25 cellular contexts compared by ENCODE assay signal in genomic region chr12:19005257-19005801, GRCh38.
A peak's percentile ranks its signal among the peaks of the same experiment; 100 is the strongest.
DNase-seq lines count a peak whose midpoint lies in the region; ATAC-seq, FAIRE-seq and TF ChIP-seq lines count a peak whose summit lies in the region.
"Had no signal": no experiment of that assay in that cellular context is flagged by ENCODE, and none has a peak within 500 bp of the region (broad histone marks: within the 10 kb centered on the region; RNA-seq: fewer than 3 reads in every experiment).

No MANE protein-coding gene starts in this region.

- TF ChIP-seq POLR2A in H1 (IDR thresholded peaks at IDR 0.05; ENCODE audit: control extremely low read depth in 1 of 2, low read depth in 2 of 2, low read length in 2 of 2) (no peak), suprapubic skin (IDR thresholded peaks at IDR 0.05) (no peak)

- no peaks in the 10 kb centered on the region for H3F3A ChIP-seq in GM23338 (replicated peaks; ENCODE audit: low read depth)

- DNase-seq in GM23338 (ENCODE audit: low spot score) (peak; percentile 26), H1 (ENCODE audit: low read depth in 1 of 2, low spot score in 2 of 2) (no peak), mesendoderm (peak; percentile 25), suprapubic skin (ENCODE audit: low spot score in 2 of 2) (no peak), MV-4-11 (lab: John Stamatoyannopoulos, UW) (no peak)
- no peak for DNase-seq in naive thymus-derived CD8-positive, alpha-beta T cell
- DNase-seq: CD4-positive, alpha-beta T cell; HFFc6; Karpas-422; NCI-H1092 treated with DMSO at 0.1 percent for 48 hours; NCI-H1436; NCI-H187; NCI-H2081 treated with DMSO at 0.1 percent for 48 hours; NCI-H446; NCI-H526; SHP77; T-cell had no signal

- H4K91ac ChIP-seq in H1 (replicated peaks; ENCODE audit: insufficient read length, low read length): peak overlapping the region; percentile 25

- H3K27ac Mint-ChIP-seq in GM23338: peak overlapping the region; percentile 82
- H3K27ac Mint-ChIP-seq in naive thymus-derived CD8-positive, alpha-beta T cell: no peak overlapping the region
- H3K27ac Mint-ChIP-seq: CD4-positive, alpha-beta T cell; HFFc6; T-cell had no signal

- H2BK5ac ChIP-seq in H1 (ENCODE audit: low read depth, low read length) (peak overlapping the region; percentile 69; the same call in 1 of the 2 replicates), mesendoderm (ENCODE audit: low read length) (no peak overlapping the region)

- POLR2A ChIA-PET in HEK293 (lab: Yijun Ruan, JAX): no interaction called here
- POLR2A ChIA-PET in H1 (lab: Charles Lee; ENCODE audit: partially characterized antibody): no interaction called here
- POLR2A ChIA-PET in naive thymus-derived CD8-positive, alpha-beta T cell (lab: Charles Lee): no interaction called here

- H3K79me1 ChIP-seq in H1 (ENCODE audit: low read depth, low read length) (no peaks in the 10 kb centered on the region), mesendoderm (ENCODE audit: low read length) (no peaks in the 10 kb centered on the region)

- TF ChIP-seq EP300 in H1 (IDR thresholded peaks at IDR 0.05; ENCODE audit: borderline replicate concordance in 1 of 2, low read depth in 2 of 2, low read length in 2 of 2) (no peak), suprapubic skin (IDR thresholded peaks at IDR 0.05) (no peak)

- H3K79me2 ChIP-seq in GM23338 (replicated peaks; ENCODE audit: insufficient read depth) (no peaks in the 10 kb centered on the region), H1 (ENCODE audit: control insufficient read depth in 1 of 2, insufficient read depth in 2 of 2, low read length in 2 of 2) (no peaks in the 10 kb centered on the region), mesendoderm (ENCODE audit: control insufficient read depth, insufficient read depth, low read length) (no peaks in the 10 kb centered on the region)

- H2BK20ac ChIP-seq in H1 (ENCODE audit: low read length): peak overlapping the region; percentile 35; the same call in 1 of the 2 replicates

- H3K9me3 ChIP-seq in HEK293 (ENCODE audit: control insufficient read depth, insufficient read depth, low read depth, low read length) (no peaks in the 10 kb centered on the region), H1 (ENCODE audit: insufficient read depth in 2 of 2, low read depth in 1 of 2, low read length in 1 of 2) (no peaks in the 10 kb centered on the region), suprapubic skin (no peaks in the 10 kb centered on the region)
- H3K9me3 ChIP-seq: BLaER1 had no signal

- H3K27me3 ChIP-seq in GM23338 (ENCODE audit: insufficient read depth): no peaks in the 10 kb centered on the region
- H3K27me3 ChIP-seq in H1 (replicated peaks in 1 of 4; ENCODE audit: control insufficient read depth in 3 of 4, extremely low read depth in 1 of 4, insufficient read depth in 3 of 4, low read length in 3 of 4): no peaks in the 10 kb centered on the region
- H3K27me3 ChIP-seq in mesendoderm (ENCODE audit: insufficient read depth, low read length, poor library complexity): no peaks in the 10 kb centered on the region
- no peaks in the 10 kb centered on the region for H3K27me3 ChIP-seq in suprapubic skin
- H3K27me3 ChIP-seq: BLaER1 had no signal

- peak overlapping the region; percentile 91 for H4K5ac ChIP-seq in H1 (ENCODE audit: insufficient read length, low read depth, low read length)
- no peak overlapping the region for H4K5ac ChIP-seq in mesendoderm (ENCODE audit: low read length)

- no peak overlapping the region for H2AK5ac ChIP-seq in H1 (ENCODE audit: low read depth, low read length)
- no peak overlapping the region for H2AK5ac ChIP-seq in mesendoderm (ENCODE audit: low read length)

- ATAC-seq in GM23338 (peak; percentile 19; the same call in 2 of the 3 replicates), GM19397 (IDR thresholded peaks at IDR 0.05; ENCODE audit: unreplicated experiment) (no peak)
- no peak for ATAC-seq in naive thymus-derived CD8-positive, alpha-beta T cell
- ATAC-seq: HepG2, Panc1, T-cell had no signal

- H3K9ac ChIP-seq in H1 (replicated peaks in 1 of 4; ENCODE audit: extremely low read depth in 1 of 4, low read depth in 3 of 4, low read length in 3 of 4) (no peak overlapping the region), mesendoderm (ENCODE audit: low read length) (no peak overlapping the region)
- H3K9ac ChIP-seq: BLaER1 had no signal

- H3K27me3 Mint-ChIP-seq in GM23338 (ENCODE audit: insufficient read depth, low read depth, poor library complexity): no peaks in the 10 kb centered on the region
- H3K27me3 Mint-ChIP-seq in naive thymus-derived CD8-positive, alpha-beta T cell: peaks cover 0 to 5% (median 0%) of the 10 kb centered on the region in 5 donors
- H3K27me3 Mint-ChIP-seq: CD4-positive, alpha-beta T cell; T-cell had no signal

- H3K9me2 ChIP-seq in GM23338 (ENCODE audit: insufficient read depth): no peaks in the 10 kb centered on the region

- H3K36me3 ChIP-seq in GM23338 (ENCODE audit: insufficient read depth) (no peaks in the 10 kb centered on the region), HEK293 (ENCODE audit: control insufficient read depth in 2 of 2, insufficient read depth in 1 of 2, low read length in 2 of 2) (no peaks in the 10 kb centered on the region), H1 (ENCODE audit: control insufficient read depth in 2 of 4, insufficient read depth in 4 of 4, low read length in 3 of 4) (no peaks in the 10 kb centered on the region), mesendoderm (ENCODE audit: control insufficient read depth, insufficient read depth, low read length) (no peaks in the 10 kb centered on the region), suprapubic skin (no peaks in the 10 kb centered on the region)
- H3K36me3 ChIP-seq: BLaER1 had no signal

- H3K27ac ChIP-seq in GM23338 (ENCODE audit: low read depth): peak overlapping the region; percentile 94
- H3K27ac ChIP-seq in HEK293 (ENCODE audit: extremely low read depth, low read depth, low read length): no peak overlapping the region
- no peak overlapping the region for H3K27ac ChIP-seq in H1 (ENCODE audit: low read depth, low read length)
- no peak overlapping the region for H3K27ac ChIP-seq in mesendoderm (ENCODE audit: low read depth, low read length)
- H3K27ac ChIP-seq in suprapubic skin: no peak overlapping the region
- H3K27ac ChIP-seq: BLaER1, RWPE1 had no signal

- 0 out of 2 replicates have a peak overlapping the region, but pooled peaks have one; percentile 5 for H2BK12ac ChIP-seq in H1 (ENCODE audit: low read depth, low read length)

- peak overlapping the region; percentile 8 for H3K4me2 ChIP-seq in GM23338
- no peak overlapping the region for H3K4me2 ChIP-seq in H1 (ENCODE audit: insufficient read depth in 1 of 2, low read depth in 2 of 2, low read length in 2 of 2)
- no peak overlapping the region for H3K4me2 ChIP-seq in mesendoderm (ENCODE audit: low read length)
- H3K4me2 ChIP-seq: BLaER1 had no signal

- H3K36me3 Mint-ChIP-seq in GM23338 (ENCODE audit: low read depth): no peaks in the 10 kb centered on the region
- no peaks in the 10 kb centered on the region for H3K36me3 Mint-ChIP-seq in naive thymus-derived CD8-positive, alpha-beta T cell
- H3K36me3 Mint-ChIP-seq: T-cell had no signal

- FAIRE-seq in H1 (lab: Jason Lieb, UNC): no peak
- FAIRE-seq: A204.1, D721Med, HepG2 had no signal

- TF ChIP-seq CTCF in GM23338 (conservative IDR thresholded peaks at IDR 0.05; ENCODE audit: low read depth in 2 of 2): no peak
- no peak for TF ChIP-seq CTCF in HEK293 (tag by site-specific recombination; IDR thresholded peaks at IDR 0.05)
- TF ChIP-seq CTCF in H1 (IDR thresholded peaks at IDR 0.05; ENCODE audit: control extremely low read depth in 1 of 3, insufficient read depth in 1 of 3, low read depth in 1 of 3, low read length in 3 of 3): no peak
- no peak for TF ChIP-seq CTCF in suprapubic skin (IDR thresholded peaks at IDR 0.05)

- H3K4me1 Mint-ChIP-seq in GM23338: peaks cover 42% of the 10 kb centered on the region
- no peaks in the 10 kb centered on the region for H3K4me1 Mint-ChIP-seq in naive thymus-derived CD8-positive, alpha-beta T cell
- H3K4me1 Mint-ChIP-seq: T-cell had no signal

- no peak overlapping the region for H3K4ac ChIP-seq in H1 (replicated peaks; ENCODE audit: insufficient read length, low read depth, low read length)
- no peak overlapping the region for H3K4ac ChIP-seq in mesendoderm (ENCODE audit: low read depth, low read length)

- CTCF ChIA-PET in HEK293 (lab: Yijun Ruan, JAX): no interaction called here
- CTCF ChIA-PET in H1 (lab: Charles Lee; ENCODE audit: partially characterized antibody): interaction anchor here (0.5 kb wide), 1 partner anchor 53 kb away, joined by 4 read pairs; no protein-coding TSS in a partner anchor

- no peak overlapping the region for H3K23ac ChIP-seq in H1 (ENCODE audit: insufficient read length)
- no peak overlapping the region for H3K23ac ChIP-seq in mesendoderm (ENCODE audit: low read length)

- no peak overlapping the region for H3K14ac ChIP-seq in H1 (ENCODE audit: insufficient read length)

- no peaks in the 10 kb centered on the region for H4K20me1 ChIP-seq in GM23338 (replicated peaks; ENCODE audit: insufficient read depth)
- no peaks in the 10 kb centered on the region for H4K20me1 ChIP-seq in H1 (replicated peaks in 1 of 2; ENCODE audit: control insufficient read depth in 1 of 2, insufficient read depth in 2 of 2, low read length in 2 of 2)
- H4K20me1 ChIP-seq: BLaER1 had no signal

- no peak overlapping the region; the same call in 1 of the 2 replicates for H2AFZ ChIP-seq in GM23338
- peak overlapping the region; percentile 6; the same call in 1 of the 2 replicates for H2AFZ ChIP-seq in H1 (ENCODE audit: low read length)

- H3K56ac ChIP-seq in H1 (replicated peaks; ENCODE audit: insufficient read length, low read depth, low read length) (no peak overlapping the region), mesendoderm (ENCODE audit: low read length) (no peak overlapping the region)

- no peaks in the 10 kb centered on the region for H3K9me3 Mint-ChIP-seq in GM23338
- peaks cover 0 to 3% (median 0%) of the 10 kb centered on the region in 9 donors for H3K9me3 Mint-ChIP-seq in naive thymus-derived CD8-positive, alpha-beta T cell
- H3K9me3 Mint-ChIP-seq: CD4-positive, alpha-beta T cell; HFFc6; T-cell had no signal

- H3K4me3 Mint-ChIP-seq in GM23338: no peak overlapping the region
- H3K4me3 Mint-ChIP-seq in naive thymus-derived CD8-positive, alpha-beta T cell: no peak overlapping the region
- H3K4me3 Mint-ChIP-seq: CD4-positive, alpha-beta T cell; HFFc6; T-cell had no signal

- H3K23me2 ChIP-seq in H1 (ENCODE audit: low read depth, low read length): no peaks in the 10 kb centered on the region

- H3K4me1 ChIP-seq in GM23338 (ENCODE audit: insufficient read depth) (peaks cover 58% of the 10 kb centered on the region), HEK293 (ENCODE audit: control insufficient read depth, insufficient read depth, low read length) (no peaks in the 10 kb centered on the region), H1 (replicated peaks in 1 of 4; ENCODE audit: control insufficient read depth in 3 of 4, insufficient read depth in 4 of 4, low read length in 3 of 4) (peaks cover 5 to 33% (median 20%) of the 10 kb centered on the region in 4 experiments; a peak in 6 of 7 replicates), mesendoderm (ENCODE audit: control insufficient read depth, low read depth, low read length) (peaks cover 17% of the 10 kb centered on the region), suprapubic skin (no peaks in the 10 kb centered on the region)
- H3K4me1 ChIP-seq: BLaER1 had no signal

- H3K4me3 ChIP-seq in GM23338 (no peak overlapping the region), HEK293 (ENCODE audit: low read depth, low read length) (no peak overlapping the region), H1 (ENCODE audit: extremely low read depth in 1 of 4, insufficient read depth in 2 of 4, low read depth in 3 of 4, low read length in 4 of 4) (no peak overlapping the region), mesendoderm (ENCODE audit: low read length) (no peak overlapping the region), suprapubic skin (no peak overlapping the region)
- H3K4me3 ChIP-seq: BLaER1 had no signal

- 74% methylated on average over 4 of the region's 4 CpGs; no CpG with 5 or more reads in 1 of the 2 experiments for WGBS in H1 (ENCODE audit: extremely low coverage in 1 of 2, insufficient coverage in 1 of 2, insufficient read length in 1 of 2, insufficient replicate concordance in 2 of 2, low coverage in 1 of 2, low lambda C conversion rate in 2 of 2, missing lambda C conversion rate in 1 of 2), 2 experiments
- WGBS in mesendoderm (ENCODE audit: extremely low coverage, insufficient coverage, low lambda C conversion rate): no CpG with 5 or more reads among the region's 4 CpGs
- WGBS in suprapubic skin: 80% methylated on average over 4 of the region's 4 CpGs

- H2BK15ac ChIP-seq in H1 (ENCODE audit: low read length) (no peak overlapping the region), mesendoderm (replicated peaks; ENCODE audit: low read depth) (no peak overlapping the region)

- H3K18ac ChIP-seq in H1 (ENCODE audit: extremely low read depth, low read length) (peak overlapping the region; percentile 60), mesendoderm (ENCODE audit: low read length) (no peak overlapping the region)

- H4K8ac ChIP-seq in H1 (ENCODE audit: extremely low read depth, insufficient read depth, low read length) (no peak overlapping the region), mesendoderm (ENCODE audit: low read depth, low read length) (no peak overlapping the region)

- TF ChIP-seq RAD21 in H1 (IDR thresholded peaks at IDR 0.05 in 1 of 2, conservative IDR thresholded peaks at IDR 0.05 in 1 of 2; ENCODE audit: low read depth in 2 of 2, low read length in 2 of 2): no peak

- peak overlapping the region; percentile 47 for H2BK120ac ChIP-seq in H1 (replicated peaks; ENCODE audit: low read depth, low read length)
- H2BK120ac ChIP-seq in mesendoderm (ENCODE audit: low read depth, low read length): no peak overlapping the region

Comparison
In these comparisons a context has a peak if more than half of its experiments do, and no peak if none do; other contexts are left out.
1. DNase-seq: peak in GM23338 (single experiment) and mesendoderm (single experiment); none in H1 (0 of 2), suprapubic skin (0 of 2), naive thymus-derived CD8-positive, alpha-beta T cell (0 of 10) and MV-4-11 (single experiment).